In the genomic region with DNA sequence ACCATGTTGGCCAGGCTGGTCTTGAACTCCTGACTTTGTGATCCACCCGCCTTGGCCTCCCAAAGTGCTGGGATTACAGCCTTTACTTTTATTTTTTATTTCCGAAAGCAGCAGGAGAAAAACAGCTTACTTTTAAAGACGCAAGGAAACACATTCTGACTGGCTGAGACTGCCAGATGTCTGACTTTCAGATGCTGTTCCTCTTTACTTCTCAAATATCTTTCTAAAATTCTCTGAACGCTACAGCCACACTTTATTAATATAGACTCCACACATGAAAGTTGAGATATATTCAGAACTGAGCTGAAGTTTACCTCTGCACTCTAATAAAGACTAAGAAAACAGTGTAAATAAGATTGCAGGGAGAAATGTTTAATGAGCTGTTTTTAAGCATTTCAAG, we compare ENCODE assay signal across 28 cellular contexts. TPM values are rescaled to one million over a fixed set of nuclear protein-coding genes. Genes with fewer than 3 reads are reported as not detected.
DNase-seq lines count a peak whose midpoint lies in the region; ATAC-seq, FAIRE-seq and TF ChIP-seq lines count a peak whose summit lies in the region.
"Had no signal": no experiment of that assay in that cellular context is flagged by ENCODE, and none has a peak within 500 bp of the region (broad histone marks: within the 10 kb centered on the region; RNA-seq: fewer than 3 reads in every experiment).

No MANE protein-coding gene starts in this region.

- H3K27ac Mint-ChIP-seq in natural killer cell (peak overlapping the region; percentile 67 to 69), WTC11 (peak overlapping the region; percentile 51; the same call in 1 of the 2 replicates), naive B cell (peak overlapping the region in 4 of 6 donors; percentile 9 to 87 (median 42))
- H3K27ac Mint-ChIP-seq in natural killer cell treated with Interleukin-12 subunit alpha and Interleukin-12 subunit beta and Interleukin-15 and Interleukin-18, amount 100 ng/mL, for 72 hours = no peak overlapping the region
- H3K27ac Mint-ChIP-seq in activated T-helper 2 cell treated with anti-CD3 and anti-CD28 coated beads, Interferon-gamma antibody, Interleukin-2, Interleukin-4, amounts not matched to agents 10 μg/mL and 5 μg/mL and 100 μg/mL, durations not matched to agents 14 hours and 24 hours and 36 hours = no peak overlapping the region

- TF ChIP-seq POLR2A in upper lobe of left lung (IDR thresholded peaks at IDR 0.05) (no peak), gastroesophageal sphincter (IDR thresholded peaks at IDR 0.05) (no peak)

- H3K36me3 ChIP-seq in upper lobe of left lung (peaks cover 0 to 4% (median 0%) of the 10 kb centered on the region in 4 donors), gastroesophageal sphincter (peaks cover 0 to 9% of the 10 kb centered on the region in 2 donors)
- H3K36me3 ChIP-seq: BE2C had no signal

- H3K4me1 Mint-ChIP-seq in natural killer cell (peaks cover 40 to 43% of the 10 kb centered on the region in 2 donors), WTC11 (peaks cover 29% of the 10 kb centered on the region), naive B cell (peaks cover 35 to 67% (median 50%) of the 10 kb centered on the region in 3 donors)
- peaks cover 25 to 39% of the 10 kb centered on the region in 2 donors for H3K4me1 Mint-ChIP-seq in natural killer cell treated with Interleukin-12 subunit alpha and Interleukin-12 subunit beta and Interleukin-15 and Interleukin-18, amount 100 ng/mL, for 72 hours (ENCODE audit: low read depth in 2 of 2)
- H3K4me1 Mint-ChIP-seq in activated T-helper 2 cell treated with anti-CD3 and anti-CD28 coated beads, Interferon-gamma antibody, Interleukin-2, Interleukin-4, amounts not matched to agents 10 μg/mL and 5 μg/mL and 100 μg/mL, durations not matched to agents 14 hours and 24 hours and 36 hours (ENCODE audit: low read depth) = peaks cover 21% of the 10 kb centered on the region

- H3K36me3 Mint-ChIP-seq in natural killer cell = no peaks in the 10 kb centered on the region
- H3K36me3 Mint-ChIP-seq in natural killer cell treated with Interleukin-12 subunit alpha and Interleukin-12 subunit beta and Interleukin-15 and Interleukin-18, amount 100 ng/mL, for 72 hours = no peaks in the 10 kb centered on the region
- peaks cover 8% of the 10 kb centered on the region for H3K36me3 Mint-ChIP-seq in WTC11
- H3K36me3 Mint-ChIP-seq in naive B cell = peaks cover 3 to 7% of the 10 kb centered on the region in 2 donors
- peaks cover 36% of the 10 kb centered on the region for H3K36me3 Mint-ChIP-seq in activated T-helper 2 cell treated with anti-CD3 and anti-CD28 coated beads, Interferon-gamma antibody, Interleukin-2, Interleukin-4, amounts not matched to agents 10 μg/mL and 5 μg/mL and 100 μg/mL, durations not matched to agents 14 hours and 24 hours and 36 hours (ENCODE audit: low read depth)

- H3K27ac ChIP-seq in upper lobe of left lung (peak overlapping the region in 1 of 4 donors; percentile 46), gastroesophageal sphincter (no peak overlapping the region)

- TF ChIP-seq CTCF in natural killer cell (IDR thresholded peaks at IDR 0.05) (no peak), WTC11 (IDR thresholded peaks at IDR 0.05) (no peak), upper lobe of left lung (IDR thresholded peaks at IDR 0.05) (no peak), D721Med (IDR thresholded peaks at IDR 0.05; ENCODE audit: insufficient read depth, missing control alignments) (no peak), gastroesophageal sphincter (IDR thresholded peaks at IDR 0.05) (no peak)

- no peak for TF ChIP-seq EP300 in upper lobe of left lung (IDR thresholded peaks at IDR 0.05)
- no peak for TF ChIP-seq EP300 in gastroesophageal sphincter (IDR thresholded peaks at IDR 0.05)

- H3K4me3 Mint-ChIP-seq in natural killer cell (no peak overlapping the region), WTC11 (no peak overlapping the region), naive B cell (no peak overlapping the region)
- no peak overlapping the region for H3K4me3 Mint-ChIP-seq in natural killer cell treated with Interleukin-12 subunit alpha and Interleukin-12 subunit beta and Interleukin-15 and Interleukin-18, amount 100 ng/mL, for 72 hours
- H3K4me3 Mint-ChIP-seq in activated T-helper 2 cell treated with anti-CD3 and anti-CD28 coated beads, Interferon-gamma antibody, Interleukin-2, Interleukin-4, amounts not matched to agents 10 μg/mL and 5 μg/mL and 100 μg/mL, durations not matched to agents 14 hours and 24 hours and 36 hours (ENCODE audit: low read depth) = no peak overlapping the region
- H3K4me3 Mint-ChIP-seq: activated T-cell treated with anti-CD3 and anti-CD28 coated beads, Interleukin-2, amount 50 U/mL, for 24 hours had no signal

- WGBS in upper lobe of left lung, 2 donors = 88 to 90% methylated on average over 4 of the region's 4 CpGs
- 76 to 77% methylated on average over 4 of the region's 4 CpGs for WGBS in gastroesophageal sphincter (ENCODE audit: low coverage in 1 of 2), 2 donors

- H3K4me1 ChIP-seq in upper lobe of left lung (peaks cover 26 to 66% (median 35%) of the 10 kb centered on the region in 4 donors), gastroesophageal sphincter (peaks cover 0 to 78% (median 22%) of the 10 kb centered on the region in 3 donors)
- H3K4me1 ChIP-seq: BE2C, Caco-2 had no signal

- CTCF ChIA-PET in WTC11 (lab: Charles Lee) = interaction anchor here (1.2 to 2.4 kb wide), 5 partner anchors 31 to 141 kb away, joined by 3 to 9 read pairs (median 5); no protein-coding TSS in a partner anchor

- FAIRE-seq in D721Med (lab: Jason Lieb, UNC) = no peak
- FAIRE-seq: small intestine had no signal

- no peaks in the 10 kb centered on the region for H3K27me3 ChIP-seq in upper lobe of left lung
- no peaks in the 10 kb centered on the region for H3K27me3 ChIP-seq in gastroesophageal sphincter
- H3K27me3 ChIP-seq: BE2C had no signal

- H3K27me3 Mint-ChIP-seq in natural killer cell (ENCODE audit: low read depth in 2 of 2) (no peaks in the 10 kb centered on the region), WTC11 (ENCODE audit: low read depth) (no peaks in the 10 kb centered on the region), naive B cell (no peaks in the 10 kb centered on the region)
- H3K27me3 Mint-ChIP-seq in natural killer cell treated with Interleukin-12 subunit alpha and Interleukin-12 subunit beta and Interleukin-15 and Interleukin-18, amount 100 ng/mL, for 72 hours = no peaks in the 10 kb centered on the region
- H3K27me3 Mint-ChIP-seq in activated T-helper 2 cell treated with anti-CD3 and anti-CD28 coated beads, Interferon-gamma antibody, Interleukin-2, Interleukin-4, amounts not matched to agents 10 μg/mL and 5 μg/mL and 100 μg/mL, durations not matched to agents 14 hours and 24 hours and 36 hours (ENCODE audit: low read depth) = no peaks in the 10 kb centered on the region
- H3K27me3 Mint-ChIP-seq: activated T-cell treated with anti-CD3 and anti-CD28 coated beads, Interleukin-2, amount 50 U/mL, for 24 hours had no signal

- ATAC-seq in natural killer cell (no peak), WTC11 (no peak), naive B cell (ENCODE audit: low read depth in 2 of 2) (no peak), upper lobe of left lung (ENCODE audit: low FRiP score in 2 of 2) (no peak), gastroesophageal sphincter (no peak)
- no peak for ATAC-seq in natural killer cell treated with Interleukin-12 subunit alpha and Interleukin-12 subunit beta and Interleukin-15 and Interleukin-18, amount 100 ng/mL, for 72 hours

- intact Hi-C loops in natural killer cell (cut with micrococcal nuclease) = no loop called here
- intact Hi-C loops in activated T-helper 2 cell treated with anti-CD3 and anti-CD28 coated beads, Interferon-gamma antibody, Interleukin-2, Interleukin-4, amounts not matched to agents 10 μg/mL and 5 μg/mL and 100 μg/mL, durations not matched to agents 14 hours and 24 hours and 36 hours (cut with micrococcal nuclease) = no loop called here

- H3K9me3 Mint-ChIP-seq in natural killer cell = no peaks in the 10 kb centered on the region
- H3K9me3 Mint-ChIP-seq in natural killer cell treated with Interleukin-12 subunit alpha and Interleukin-12 subunit beta and Interleukin-15 and Interleukin-18, amount 100 ng/mL, for 72 hours = no peaks in the 10 kb centered on the region
- 0 out of 2 replicates have a peak, but pooled peaks cover 3% of the 10 kb centered on the region for H3K9me3 Mint-ChIP-seq in WTC11
- H3K9me3 Mint-ChIP-seq in naive B cell = no peaks in the 10 kb centered on the region
- no peaks in the 10 kb centered on the region for H3K9me3 Mint-ChIP-seq in activated T-helper 2 cell treated with anti-CD3 and anti-CD28 coated beads, Interferon-gamma antibody, Interleukin-2, Interleukin-4, amounts not matched to agents 10 μg/mL and 5 μg/mL and 100 μg/mL, durations not matched to agents 14 hours and 24 hours and 36 hours
- H3K9me3 Mint-ChIP-seq: activated T-cell treated with anti-CD3 and anti-CD28 coated beads, Interleukin-2, amount 50 U/mL, for 24 hours had no signal

- no peak overlapping the region for H3K4me3 ChIP-seq in upper lobe of left lung
- H3K4me3 ChIP-seq in gastroesophageal sphincter = no peak overlapping the region

- no peaks in the 10 kb centered on the region for H3K9me3 ChIP-seq in upper lobe of left lung
- H3K9me3 ChIP-seq in gastroesophageal sphincter = no peaks in the 10 kb centered on the region
- H3K9me3 ChIP-seq: BE2C, Caco-2 had no signal

- DNase-seq in natural killer cell (no peak), WTC11 (ENCODE audit: low spot score) (no peak), naive B cell (no peak), upper lobe of left lung (no peak), D721Med (ENCODE audit: insufficient read length, low spot score) (no peak)
- DNase-seq in natural killer cell treated with Interleukin-12 subunit alpha and Interleukin-12 subunit beta and Interleukin-15 and Interleukin-18, amount 100 ng/mL, for 72 hours (ENCODE audit: low spot score) = no peak
- no peak for DNase-seq in activated T-helper 2 cell treated with anti-CD3 and anti-CD28 coated beads, Interferon-gamma antibody, Interleukin-2, Interleukin-4, amounts not matched to agents 10 μg/mL and 5 μg/mL and 100 μg/mL, durations not matched to agents 14 hours and 24 hours and 36 hours (ENCODE audit: low spot score)
- DNase-seq: activated CD8-positive, alpha-beta memory T cell treated with anti-CD3 and anti-CD28 coated beads for 24 hours; activated naive CD4-positive, alpha-beta T cell treated with Interleukin-2 at 50 U/mL for 16 hours; activated T-cell treated with anti-CD3 and anti-CD28 coated beads, Interleukin-2, amount 50 U/mL, for 24 hours; aorta; BE2C; Caco-2; central memory CD4-positive, alpha-beta T cell; DMS79 treated with DMSO at 0.1 percent for 48 hours; HCEC 1CT; head of caudate nucleus; kidney glomerular epithelial cell; NCI-H1105 treated with DMSO at 0.1 percent for 48 hours; NCI-H2081; NCI-H82; occipital lobe; SHP77 treated with DMSO at 0.1 percent for 48 hours; small intestine; stimulated activated CD4-positive, alpha-beta T cell treated with anti-CD3 and anti-CD28 coated beads, Interleukin-1b, Interleukin-23, amount 100 ng/mL, for 48 hours; substantia nigra; T1000 had no signal

- POLR2A ChIA-PET in WTC11 (lab: Charles Lee) = no interaction called here

RNA-seq across cellular contexts. Expression of a gene that starts 25.0 kb away (rescaled TPM):
- 100 to 1,000 TPM; 137 to 153 (median 143) TPM for total RNA-seq in natural killer cell
- total RNA-seq in natural killer cell treated with Interleukin-12 subunit alpha and Interleukin-12 subunit beta and Interleukin-15 and Interleukin-18, amount 100 ng/mL, for 72 hours = 100 to 1,000 TPM in 1 of 2 donors, 10 to 100 TPM in 1; 97.7 to 110 TPM
- 90.1 to 104 TPM (median 92.8 TPM) in 3 replicates for total RNA-seq in WTC11 (2021)
- 100 to 1,000 TPM in 2 of 6 donors, 10 to 100 TPM in 4; 33.1 to 121 (median 83.3) TPM for polyA plus RNA-seq in naive B cell (ENCODE audit: low read depth in 6 of 6)
- 100 to 1,000 TPM in 2 of 6 donors, 10 to 100 TPM in 4; 53.4 to 158 (median 62.2) TPM for total RNA-seq in upper lobe of left lung
- 125 and 128 TPM in 2 replicates for total RNA-seq in activated T-helper 2 cell treated with anti-CD3 and anti-CD28 coated beads, Interferon-gamma antibody, Interleukin-2, Interleukin-4, amounts not matched to agents 10 μg/mL and 5 μg/mL and 100 μg/mL, durations not matched to agents 14 hours and 24 hours and 36 hours
- total RNA-seq in gastroesophageal sphincter = 100 to 1,000 TPM in 1 of 4 donors, 10 to 100 TPM in 3; 74.7 to 107 (median 79.8) TPM

Comparison
In these comparisons a context has a peak if more than half of its experiments do, and no peak if none do; other contexts are left out.
1. H3K27ac Mint-ChIP-seq: peak in natural killer cell (2 of 2), WTC11 (single experiment) and naive B cell (4 of 6); none in natural killer cell treated with Interleukin-12 subunit alpha and Interleukin-12 subunit beta and Interleukin-15 and Interleukin-18, amount 100 ng/mL, for 72 hours (0 of 2) and activated T-helper 2 cell treated with anti-CD3 and anti-CD28 coated beads, Interferon-gamma antibody, Interleukin-2, Interleukin-4, amounts not matched to agents 10 μg/mL and 5 μg/mL and 100 μg/mL, durations not matched to agents 14 hours and 24 hours and 36 hours (single experiment).